ENCODE assay signal across 25 cellular contexts in the genomic region with DNA sequence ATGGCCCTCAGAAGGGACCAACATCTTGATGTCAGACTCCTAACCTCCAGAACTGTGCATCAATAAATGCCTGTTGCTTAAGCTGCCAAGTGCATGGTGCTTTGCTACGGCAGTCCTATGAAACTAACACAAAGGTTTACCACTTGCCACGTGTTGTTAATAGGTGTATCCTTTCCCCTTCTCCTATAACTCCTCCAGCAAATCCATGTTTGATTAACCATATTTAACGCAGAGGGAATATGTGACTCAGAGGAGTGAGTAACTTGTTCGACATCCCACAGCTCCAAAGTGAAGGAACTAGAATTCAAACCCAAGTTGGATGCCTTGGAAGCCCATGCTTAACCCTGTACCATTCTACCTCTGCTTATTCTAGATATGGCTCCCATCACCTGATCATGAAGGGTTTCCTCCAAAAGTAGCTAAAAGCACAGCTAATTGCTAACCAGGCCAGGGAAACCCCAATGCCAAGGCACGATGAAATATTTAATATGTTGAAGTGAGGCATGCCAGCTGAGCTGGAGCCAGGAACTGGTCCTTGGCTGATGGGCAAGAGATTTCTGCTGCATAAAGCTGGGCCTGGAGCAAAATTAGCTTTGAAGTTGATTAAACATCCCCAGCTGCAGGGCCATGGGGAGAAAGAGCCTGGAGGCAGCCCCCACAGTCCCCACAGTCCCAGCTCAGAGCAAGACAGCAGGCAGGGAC.
"Had no signal": no experiment of that assay in that cellular context is flagged by ENCODE, and none has a peak within 500 bp of the region (broad histone marks: within the 10 kb centered on the region; RNA-seq: fewer than 3 reads in every experiment).

No MANE protein-coding gene starts in this region.

- ATAC-seq: activated CD4-positive, alpha-beta T cell treated with anti-CD3 and anti-CD28 coated beads for 36 hours; activated CD8-positive, alpha-beta memory T cell treated with anti-CD3 and anti-CD28 coated beads, Interleukin-2, amount 10 ng/mL, durations not matched to agents 7 days and 5 days; activated CD8-positive, alpha-beta T cell treated with anti-CD3 and anti-CD28 coated beads, Interleukin-2, amount 10 ng/mL, durations not matched to agents 7 days and 5 days; activated naive CD4-positive, alpha-beta T cell treated with anti-CD3 and anti-CD28 coated beads, Interleukin-2, amount 50 U/mL, for 72 hours; effector memory CD8-positive, alpha-beta T cell; gastroesophageal sphincter; left colon; sciatic nerve; stimulated activated effector memory CD8-positive, alpha-beta T cell treated with anti-CD3 and anti-CD28 coated beads, Interleukin-12 subunit alpha, Interleukin-12 subunit beta, amount 100 ng/mL, for 72 hours had no signal

- DNase-seq: activated CD4-positive, alpha-beta T cell treated with anti-CD3 and anti-CD28 coated beads for 36 hours; activated CD4-positive, CD25-positive, alpha-beta regulatory T cell; activated CD8-positive, alpha-beta memory T cell treated with anti-CD3 and anti-CD28 coated beads, Interleukin-2, amount 10 ng/mL, durations not matched to agents 7 days and 5 days; activated CD8-positive, alpha-beta T cell treated with anti-CD3 and anti-CD28 coated beads, Interleukin-2, amount 10 ng/mL, durations not matched to agents 7 days and 5 days; activated naive CD4-positive, alpha-beta T cell; activated T-cell treated with anti-CD3 and anti-CD28 coated beads, Interleukin-2, amount 50 U/mL, for 48 hours; colonic mucosa; effector memory CD8-positive, alpha-beta T cell; erythroblast; hippocampal formation; left colon; mammary epithelial cell; naive B cell; nephron progenitor cell; ovary; retina; small intestine; stimulated activated CD4-positive, alpha-beta T cell treated with anti-CD3 and anti-CD28 coated beads, Interleukin-4, amount 100 ng/mL, for 24 hours; substantia nigra; thyroid gland; upper lobe of left lung had no signal
